In genomic region chr18:44862112-44862511, GRCh38 we compare ENCODE assay signal across 8 cellular contexts.
"Had no signal": no experiment of that assay in that cellular context is flagged by ENCODE, and none has a peak within 500 bp of the region (broad histone marks: within the 10 kb centered on the region; RNA-seq: fewer than 3 reads in every experiment).

No MANE protein-coding gene starts in this region.

- H3K4me3 Mint-ChIP-seq: HFFc6, IgD-negative memory B cell had no signal

- H3K27ac ChIP-seq: GM23248 had no signal

- H3K36me3 ChIP-seq: HAP-1 had no signal

- H3K9ac ChIP-seq: GM23248 had no signal

- H3K4me1 ChIP-seq: HAP-1 had no signal

- ATAC-seq: HCT116 had no signal

- H3K9me3 ChIP-seq: HAP-1 had no signal

- H2AFZ ChIP-seq: GM23248 had no signal

- H3K27me3 Mint-ChIP-seq: IgD-negative memory B cell had no signal

- H3K27ac Mint-ChIP-seq: HFFc6 had no signal

- H3K4me3 ChIP-seq: GM23248, HAP-1 had no signal

- DNase-seq: GM23248, GOT3, H7, HFFc6, KBM-7 had no signal

- H3K9me3 Mint-ChIP-seq: HFFc6, IgD-negative memory B cell had no signal
